1 cellular context compared by ENCODE assay signal in genomic region chr15:63112871-63113270, GRCh38.
TF ChIP-seq lines count a peak whose summit lies in the region.

No MANE protein-coding gene starts in this region.

TF ChIP-seq in GM23338, 12 proteins besides CTCF, POLR2A, EP300 and RAD21 (continued from another document):
- TF ChIP-seq, protein P1, sequence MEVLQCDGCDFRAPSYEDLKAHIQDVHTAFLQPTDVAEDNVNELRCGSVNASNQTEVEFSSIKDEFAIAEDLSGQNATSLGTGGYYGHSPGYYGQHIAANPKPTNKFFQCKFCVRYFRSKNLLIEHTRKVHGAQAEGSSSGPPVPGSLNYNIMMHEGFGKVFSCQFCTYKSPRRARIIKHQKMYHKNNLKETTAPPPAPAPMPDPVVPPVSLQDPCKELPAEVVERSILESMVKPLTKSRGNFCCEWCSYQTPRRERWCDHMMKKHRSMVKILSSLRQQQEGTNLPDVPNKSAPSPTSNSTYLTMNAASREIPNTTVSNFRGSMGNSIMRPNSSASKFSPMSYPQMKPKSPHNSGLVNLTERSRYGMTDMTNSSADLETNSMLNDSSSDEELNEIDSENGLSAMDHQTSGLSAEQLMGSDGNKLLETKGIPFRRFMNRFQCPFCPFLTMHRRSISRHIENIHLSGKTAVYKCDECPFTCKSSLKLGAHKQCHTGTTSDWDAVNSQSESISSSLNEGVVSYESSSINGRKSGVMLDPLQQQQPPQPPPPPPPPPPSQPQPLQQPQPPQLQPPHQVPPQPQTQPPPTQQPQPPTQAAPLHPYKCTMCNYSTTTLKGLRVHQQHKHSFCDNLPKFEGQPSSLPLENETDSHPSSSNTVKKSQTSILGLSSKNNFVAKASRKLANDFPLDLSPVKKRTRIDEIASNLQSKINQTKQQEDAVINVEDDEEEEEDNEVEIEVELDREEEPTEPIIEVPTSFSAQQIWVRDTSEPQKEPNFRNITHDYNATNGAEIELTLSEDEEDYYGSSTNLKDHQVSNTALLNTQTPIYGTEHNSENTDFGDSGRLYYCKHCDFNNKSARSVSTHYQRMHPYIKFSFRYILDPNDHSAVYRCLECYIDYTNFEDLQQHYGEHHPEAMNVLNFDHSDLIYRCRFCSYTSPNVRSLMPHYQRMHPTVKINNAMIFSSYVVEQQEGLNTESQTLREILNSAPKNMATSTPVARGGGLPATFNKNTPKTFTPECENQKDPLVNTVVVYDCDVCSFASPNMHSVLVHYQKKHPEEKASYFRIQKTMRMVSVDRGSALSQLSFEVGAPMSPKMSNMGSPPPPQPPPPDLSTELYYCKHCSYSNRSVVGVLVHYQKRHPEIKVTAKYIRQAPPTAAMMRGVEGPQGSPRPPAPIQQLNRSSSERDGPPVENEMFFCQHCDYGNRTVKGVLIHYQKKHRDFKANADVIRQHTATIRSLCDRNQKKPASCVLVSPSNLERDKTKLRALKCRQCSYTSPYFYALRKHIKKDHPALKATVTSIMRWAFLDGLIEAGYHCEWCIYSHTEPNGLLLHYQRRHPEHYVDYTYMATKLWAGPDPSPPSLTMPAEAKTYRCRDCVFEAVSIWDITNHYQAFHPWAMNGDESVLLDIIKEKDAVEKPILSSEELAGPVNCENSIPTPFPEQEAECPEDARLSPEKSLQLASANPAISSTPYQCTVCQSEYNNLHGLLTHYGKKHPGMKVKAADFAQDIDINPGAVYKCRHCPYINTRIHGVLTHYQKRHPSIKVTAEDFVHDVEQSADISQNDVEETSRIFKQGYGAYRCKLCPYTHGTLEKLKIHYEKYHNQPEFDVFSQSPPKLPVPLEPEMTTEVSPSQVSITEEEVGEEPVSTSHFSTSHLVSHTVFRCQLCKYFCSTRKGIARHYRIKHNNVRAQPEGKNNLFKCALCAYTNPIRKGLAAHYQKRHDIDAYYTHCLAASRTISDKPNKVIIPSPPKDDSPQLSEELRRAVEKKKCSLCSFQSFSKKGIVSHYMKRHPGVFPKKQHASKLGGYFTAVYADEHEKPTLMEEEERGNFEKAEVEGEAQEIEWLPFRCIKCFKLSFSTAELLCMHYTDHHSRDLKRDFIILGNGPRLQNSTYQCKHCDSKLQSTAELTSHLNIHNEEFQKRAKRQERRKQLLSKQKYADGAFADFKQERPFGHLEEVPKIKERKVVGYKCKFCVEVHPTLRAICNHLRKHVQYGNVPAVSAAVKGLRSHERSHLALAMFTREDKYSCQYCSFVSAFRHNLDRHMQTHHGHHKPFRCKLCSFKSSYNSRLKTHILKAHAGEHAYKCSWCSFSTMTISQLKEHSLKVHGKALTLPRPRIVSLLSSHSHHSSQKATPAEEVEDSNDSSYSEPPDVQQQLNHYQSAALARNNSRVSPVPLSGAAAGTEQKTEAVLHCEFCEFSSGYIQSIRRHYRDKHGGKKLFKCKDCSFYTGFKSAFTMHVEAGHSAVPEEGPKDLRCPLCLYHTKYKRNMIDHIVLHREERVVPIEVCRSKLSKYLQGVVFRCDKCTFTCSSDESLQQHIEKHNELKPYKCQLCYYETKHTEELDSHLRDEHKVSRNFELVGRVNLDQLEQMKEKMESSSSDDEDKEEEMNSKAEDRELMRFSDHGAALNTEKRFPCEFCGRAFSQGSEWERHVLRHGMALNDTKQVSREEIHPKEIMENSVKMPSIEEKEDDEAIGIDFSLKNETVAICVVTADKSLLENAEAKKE (CRISPR knock-in tag; IDR thresholded peaks at IDR 0.05): no peak
- no peak for TF ChIP-seq ZNF331 (CRISPR knock-in tag; IDR thresholded peaks at IDR 0.05; ENCODE audit: low read depth)
- no peak for TF ChIP-seq CREB1 (CRISPR knock-in tag; IDR thresholded peaks at IDR 0.05; ENCODE audit: low read depth)
- TF ChIP-seq POLR2AphosphoS5 (IDR thresholded peaks at IDR 0.05; ENCODE audit: low read depth): no peak
- no peak for TF ChIP-seq JUNB (IDR thresholded peaks at IDR 0.05; ENCODE audit: unreplicated experiment)
- TF ChIP-seq ZNF114 (CRISPR knock-in tag; IDR thresholded peaks at IDR 0.05): no peak
- no peak for TF ChIP-seq REST (IDR thresholded peaks at IDR 0.05; ENCODE audit: unreplicated experiment)
- TF ChIP-seq ETS1 (IDR thresholded peaks at IDR 0.05): no peak
